In the genomic region with DNA sequence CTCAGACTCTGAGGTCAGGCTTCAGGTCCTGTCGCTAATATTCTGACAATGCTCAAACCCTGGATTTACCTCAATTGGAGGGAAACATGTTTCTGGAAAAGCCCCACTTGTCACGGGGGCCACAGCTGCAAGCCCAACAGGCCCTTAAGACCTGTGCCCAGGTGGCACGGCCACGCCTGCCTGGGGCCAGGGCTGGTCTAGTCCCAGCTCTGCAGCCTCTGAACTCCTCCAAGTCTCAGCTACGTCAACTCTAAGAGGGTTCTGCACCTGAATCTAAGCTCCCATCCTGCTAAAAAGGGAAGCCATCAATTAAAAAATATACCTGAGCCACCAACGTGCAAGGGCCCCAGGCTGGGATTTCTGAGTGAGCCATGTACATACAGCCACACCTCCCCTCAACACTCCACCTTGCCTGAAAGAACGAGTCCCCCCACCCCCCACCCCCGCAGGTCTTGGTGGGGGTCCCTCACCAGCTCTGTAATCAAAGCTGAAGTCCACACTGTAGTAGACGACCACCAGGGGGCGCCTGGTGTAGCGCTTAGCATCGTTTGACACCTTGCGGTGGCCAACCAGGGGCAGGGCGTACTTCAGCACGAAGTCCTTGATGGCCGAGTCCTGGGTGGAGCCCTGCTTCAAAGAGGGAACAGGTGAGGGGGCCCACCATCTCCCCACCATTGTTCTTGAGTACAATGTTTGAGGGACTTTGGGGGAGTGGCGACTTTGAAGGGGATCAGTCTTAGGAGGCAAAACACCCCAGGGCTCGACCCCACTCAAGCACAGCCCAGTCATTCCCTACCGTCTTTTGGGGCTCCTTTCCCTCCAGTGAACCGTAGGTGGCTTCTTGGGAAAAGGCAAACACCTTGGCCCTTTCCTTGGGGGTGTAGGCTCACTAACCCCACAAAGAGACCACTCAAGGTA, we compare ENCODE assay signal across 8 cellular contexts. TPM values are rescaled to one million over a fixed set of nuclear protein-coding genes. Genes with fewer than 3 reads are reported as not detected.
DNase-seq lines count a peak whose midpoint lies in the region; ATAC-seq, FAIRE-seq and TF ChIP-seq lines count a peak whose summit lies in the region.

No MANE protein-coding gene starts in this region.

- H3K9me3 ChIP-seq in Panc1 (ENCODE audit: control insufficient read depth, insufficient read depth, low read depth, low read length): no peaks in the 10 kb centered on the region
- no peaks in the 10 kb centered on the region for H3K9me3 ChIP-seq in pancreas
- no peaks in the 10 kb centered on the region for H3K9me3 ChIP-seq in transverse colon

- no peak overlapping the region for H3K4me3 Mint-ChIP-seq in activated T-helper 2 cell treated with anti-CD3 and anti-CD28 coated beads, Interferon-gamma antibody, Interleukin-2, Interleukin-4, amounts not matched to agents 10 μg/mL and 5 μg/mL and 100 μg/mL, durations not matched to agents 14 hours and 24 hours and 36 hours (ENCODE audit: low read depth)

- H3K27ac ChIP-seq in Panc1 (ENCODE audit: low read length) (no peak overlapping the region), pancreas (no peak overlapping the region), transverse colon (no peak overlapping the region)

- in situ Hi-C loops in Panc1 (cut with HindIII; ENCODE audit: low pct_unique_long_range_greater_than_20kb, low sequenced_read_pairs) (no loop called here), transverse colon (cut with MboI; ENCODE audit: low pct_ligation_motif_present in 1 of 4, low pct_unique_long_range_greater_than_20kb in 1 of 4, low sequenced_read_pairs in 3 of 4) (loop anchor here in 3 of 4 donors (10.0 kb wide), 3 partner anchors 59 to 89 kb away; a partner anchor contains a TSS)

- BruUV-seq in Panc1 (replicated peaks; lab: Mats Ljungman, UMichigan): no TSS peak

- TF ChIP-seq POLR2A in transverse colon (IDR thresholded peaks at IDR 0.05): no peak

- peak; percentile 44 for DNase-seq in A172 (ENCODE audit: low spot score)
- peak; percentile 44 for DNase-seq in GM18507 (ENCODE audit: extremely low spot score, insufficient read length, low read depth)
- DNase-seq in Panc1 (ENCODE audit: low read depth, low spot score): no peak
- DNase-seq in activated T-helper 2 cell treated with anti-CD3 and anti-CD28 coated beads, Interferon-gamma antibody, Interleukin-2, Interleukin-4, amounts not matched to agents 10 μg/mL and 5 μg/mL and 100 μg/mL, durations not matched to agents 14 hours and 24 hours and 36 hours (ENCODE audit: low spot score): peak; percentile 60
- DNase-seq in frontal cortex (ENCODE audit: low spot score in 2 of 2): peak; percentile 40 to 75
- DNase-seq in pancreas: peak; percentile 58 to 93 (median 76)
- peak; percentile 83 for DNase-seq in transverse colon

- CTCF ChIA-PET in Panc1 (lab: Charles Lee): interaction anchor here (0.6 to 1.1 kb wide), 3 partner anchors 18 to 60 kb away, joined by 3 to 6 read pairs (median 4); no protein-coding TSS in a partner anchor

- H3K4me3 ChIP-seq in Panc1 (ENCODE audit: low read depth in 2 of 2, low read length in 2 of 2) (no peak overlapping the region), pancreas (no peak overlapping the region), transverse colon (no peak overlapping the region)

- peaks cover 81% of the 10 kb centered on the region for H3K36me3 Mint-ChIP-seq in activated T-helper 2 cell treated with anti-CD3 and anti-CD28 coated beads, Interferon-gamma antibody, Interleukin-2, Interleukin-4, amounts not matched to agents 10 μg/mL and 5 μg/mL and 100 μg/mL, durations not matched to agents 14 hours and 24 hours and 36 hours (ENCODE audit: low read depth)

- ATAC-seq in HG03439 (IDR thresholded peaks at IDR 0.05; ENCODE audit: unreplicated experiment) (peak; percentile 55), Panc1 (peak; percentile 82), pancreas (peak; percentile 66 to 90 (median 86))

- H3K27me3 ChIP-seq in Panc1 (ENCODE audit: control insufficient read depth, insufficient read depth, low read length) (no peaks in the 10 kb centered on the region), pancreas (no peaks in the 10 kb centered on the region), transverse colon (no peaks in the 10 kb centered on the region)

- no peak for TF ChIP-seq EP300 in transverse colon (IDR thresholded peaks at IDR 0.05; ENCODE audit: low read depth)

- peaks cover 2% of the 10 kb centered on the region for H3K4me1 Mint-ChIP-seq in activated T-helper 2 cell treated with anti-CD3 and anti-CD28 coated beads, Interferon-gamma antibody, Interleukin-2, Interleukin-4, amounts not matched to agents 10 μg/mL and 5 μg/mL and 100 μg/mL, durations not matched to agents 14 hours and 24 hours and 36 hours (ENCODE audit: low read depth)

- 52% methylated on average over 20 of the region's 20 CpGs for WGBS in pancreas, 2 donors
- WGBS in transverse colon (ENCODE audit: low coverage in 1 of 2), 2 donors: 51 to 100% methylated on average over 1 to 20 of the region's 20 CpGs

- TF ChIP-seq CTCF in Panc1 (IDR thresholded peaks at IDR 0.05) (peak; percentile 90), pancreas (IDR thresholded peaks at IDR 0.05) (peak; percentile 67 to 84 (median 78)), transverse colon (IDR thresholded peaks at IDR 0.05) (peak; percentile 85 to 90 (median 88))

- no peaks in the 10 kb centered on the region for H3K9me3 Mint-ChIP-seq in activated T-helper 2 cell treated with anti-CD3 and anti-CD28 coated beads, Interferon-gamma antibody, Interleukin-2, Interleukin-4, amounts not matched to agents 10 μg/mL and 5 μg/mL and 100 μg/mL, durations not matched to agents 14 hours and 24 hours and 36 hours

- POLR2A ChIA-PET in Panc1 (lab: Charles Lee): interaction anchor here (0.5 kb wide), 1 partner anchor 62 kb away, joined by 5 read pairs; no protein-coding TSS in a partner anchor

- intact Hi-C loops in Panc1 (cut with micrococcal nuclease; ENCODE audit: unreplicated experiment): no loop called here
- intact Hi-C loops in activated T-helper 2 cell treated with anti-CD3 and anti-CD28 coated beads, Interferon-gamma antibody, Interleukin-2, Interleukin-4, amounts not matched to agents 10 μg/mL and 5 μg/mL and 100 μg/mL, durations not matched to agents 14 hours and 24 hours and 36 hours (cut with micrococcal nuclease): loop anchor here (1.0 kb wide), 2 partner anchors 60 to 85 kb away; a partner anchor contains a TSS
- intact Hi-C loops in pancreas (cut with DNase I): loop anchor here in 1 of 3 donors (5.0 kb wide), 1 partner anchor 57 kb away; no protein-coding TSS in a partner anchor
- intact Hi-C loops in transverse colon (cut with DNase I; ENCODE audit: low total_unique reads): loop anchor here (2.0 to 5.0 kb wide), 2 partner anchors 62 to 85 kb away; a partner anchor contains a TSS

- H3K36me3 ChIP-seq in Panc1 (ENCODE audit: control insufficient read depth, insufficient read depth, low read length) (peaks cover 27% of the 10 kb centered on the region), pancreas (peaks cover 2 to 69% (median 29%) of the 10 kb centered on the region in 3 donors), transverse colon (peaks cover 0 to 17% (median 6%) of the 10 kb centered on the region in 4 donors)

- H3K4me1 ChIP-seq in Panc1 (ENCODE audit: control insufficient read depth, insufficient read depth, low read length) (no peaks in the 10 kb centered on the region), pancreas (no peaks in the 10 kb centered on the region), transverse colon (no peaks in the 10 kb centered on the region)

- FAIRE-seq in GM18507 (lab: Jason Lieb, UNC) (peak; percentile 85), frontal cortex (lab: Jason Lieb, UNC) (no peak), pancreas (lab: Jason Lieb, UNC) (no peak)

- H3K27ac Mint-ChIP-seq in activated T-helper 2 cell treated with anti-CD3 and anti-CD28 coated beads, Interferon-gamma antibody, Interleukin-2, Interleukin-4, amounts not matched to agents 10 μg/mL and 5 μg/mL and 100 μg/mL, durations not matched to agents 14 hours and 24 hours and 36 hours: no peak overlapping the region

- no peaks in the 10 kb centered on the region for H3K27me3 Mint-ChIP-seq in activated T-helper 2 cell treated with anti-CD3 and anti-CD28 coated beads, Interferon-gamma antibody, Interleukin-2, Interleukin-4, amounts not matched to agents 10 μg/mL and 5 μg/mL and 100 μg/mL, durations not matched to agents 14 hours and 24 hours and 36 hours (ENCODE audit: low read depth)

RNA-seq across cellular contexts. Expression of a gene that starts 22.6 kb away (rescaled TPM):
- total RNA-seq in A172 (2014; rRNA removed; shearing (Covaris generic)): 228 and 275 TPM in 2 replicates
- total RNA-seq in Panc1 (2021; ENCODE audit: unreplicated experiment): 281 TPM
- polyA plus RNA-seq in Panc1 (2012; ENCODE audit: insufficient read length): 243 TPM
- 155 and 159 TPM in 2 replicates for total RNA-seq in activated T-helper 2 cell treated with anti-CD3 and anti-CD28 coated beads, Interferon-gamma antibody, Interleukin-2, Interleukin-4, amounts not matched to agents 10 μg/mL and 5 μg/mL and 100 μg/mL, durations not matched to agents 14 hours and 24 hours and 36 hours
- total RNA-seq in frontal cortex: 68.9 TPM
- 100 to 1,000 TPM in 2 of 6 donors, 10 to 100 TPM in 4; 54.2 to 185 (median 86.7) TPM for total RNA-seq in pancreas
- polyA plus RNA-seq in pancreas: 10 to 100 TPM; 35.6 to 52.1 TPM
- total RNA-seq in transverse colon: 10 to 100 TPM; 44.5 to 79.5 (median 74.7) TPM
